ENCODE assay signal across 13 cellular contexts in genomic region chr1:24266398-24266941, GRCh38. TPM values are rescaled to one million over a fixed set of nuclear protein-coding genes. Genes with fewer than 3 reads are reported as not detected.
DNase-seq lines count a peak whose midpoint lies in the region; ATAC-seq, FAIRE-seq and TF ChIP-seq lines count a peak whose summit lies in the region.
"Had no signal": no experiment of that assay in that cellular context is flagged by ENCODE, and none has a peak within 500 bp of the region (broad histone marks: within the 10 kb centered on the region; RNA-seq: fewer than 3 reads in every experiment).

No MANE protein-coding gene starts in this region.

- peak; percentile 19 for TF ChIP-seq CTCF in kidney epithelial cell (IDR thresholded peaks at IDR 0.05; ENCODE audit: insufficient read depth, low read length, poor library complexity, severe bottlenecking)

- DNase-seq in AG08396 (ENCODE audit: low spot score) = peak; percentile 85
- DNase-seq in HTR-8/SVneo (ENCODE audit: insufficient read length, low spot score) = peak; percentile 83
- DNase-seq in astrocyte of the hippocampus (ENCODE audit: low read depth, low spot score) = peak; percentile 94
- DNase-seq in kidney epithelial cell (ENCODE audit: low read depth) = peak; percentile 97
- no peak for DNase-seq in KG1 (lab: John Stamatoyannopoulos, UW)
- DNase-seq in effector CD4-positive, alpha-beta T cell = no peak
- DNase-seq: activated CD4-positive, CD25-positive, alpha-beta regulatory T cell; dorsolateral prefrontal cortex; ovary; upper lobe of right lung had no signal

- no peak for ATAC-seq in GM19463 (IDR thresholded peaks at IDR 0.05; ENCODE audit: unreplicated experiment)
- no peak for ATAC-seq in GM21576 (IDR thresholded peaks at IDR 0.05; ENCODE audit: unreplicated experiment)
- ATAC-seq: upper lobe of right lung had no signal

- no peaks in the 10 kb centered on the region for H3K27me3 ChIP-seq in kidney epithelial cell (ENCODE audit: control insufficient read depth, insufficient read depth, low read length)
- H3K27me3 ChIP-seq: BLaER1 treated with 17β-estradiol and CSF1 and Interleukin-3, amounts not matched to agents 10 nM and 100 nM; dorsolateral prefrontal cortex; ovary; upper lobe of right lung had no signal

- no peak overlapping the region for H3K4me3 ChIP-seq in kidney epithelial cell (ENCODE audit: low read depth, low read length)
- H3K4me3 ChIP-seq: BLaER1 treated with 17β-estradiol and CSF1 and Interleukin-3, amounts not matched to agents 10 nM and 100 nM; dorsolateral prefrontal cortex; ovary; upper lobe of right lung had no signal

- peak; percentile 66 for FAIRE-seq in HTR-8/SVneo (lab: Jason Lieb, UNC)

- no peaks in the 10 kb centered on the region for H3K36me3 ChIP-seq in kidney epithelial cell (ENCODE audit: control insufficient read depth, insufficient read depth, low read length)
- H3K36me3 ChIP-seq: BLaER1 treated with 17β-estradiol and CSF1 and Interleukin-3, amounts not matched to agents 10 nM and 100 nM; ovary; upper lobe of right lung had no signal

RNA-seq across cellular contexts. Expression of gene GRHL3, which starts 52.7 kb away (rescaled TPM):
- 12.5 and 12.9 TPM in 2 replicates for total RNA-seq in kidney epithelial cell

Comparison
In these comparisons a context has a peak if more than half of its experiments do, and no peak if none do; other contexts are left out.
1. DNase-seq: peak in AG08396 (single experiment), HTR-8/SVneo (single experiment), astrocyte of the hippocampus (single experiment) and kidney epithelial cell (single experiment); none in KG1 (single experiment) and effector CD4-positive, alpha-beta T cell (single experiment).